26 cellular contexts compared by ENCODE assay signal in genomic region chr15:97892167-97892938, GRCh38.
"Had no signal": no experiment of that assay in that cellular context is flagged by ENCODE, and none has a peak within 500 bp of the region (broad histone marks: within the 10 kb centered on the region; RNA-seq: fewer than 3 reads in every experiment).

No MANE protein-coding gene starts in this region.

- H3K4me2 ChIP-seq: smooth muscle cell had no signal

- H3K9me3 ChIP-seq: esophagus squamous epithelium, ovary, psoas muscle, suprapubic skin, transverse colon, upper lobe of right lung, uterus had no signal

- H3K4me3 ChIP-seq: esophagus squamous epithelium, lung, ovary, psoas muscle, smooth muscle cell, suprapubic skin, transverse colon, upper lobe of right lung, uterus had no signal

- ATAC-seq: effector memory CD8-positive, alpha-beta T cell; left colon; natural killer cell; psoas muscle; sciatic nerve; stimulated activated naive CD8-positive, alpha-beta T cell treated with anti-CD3 and anti-CD28 coated beads, Interleukin-15, amount 100 ng/mL, for 72 hours; upper lobe of right lung had no signal

- H3K36me3 ChIP-seq: esophagus squamous epithelium, ovary, suprapubic skin, transverse colon, upper lobe of right lung, uterus had no signal

- H3K27ac ChIP-seq: esophagus squamous epithelium, ovary, psoas muscle, suprapubic skin, transverse colon, upper lobe of right lung, uterus had no signal

- FAIRE-seq: endometrium had no signal

- DNase-seq: cortex of kidney; effector memory CD8-positive, alpha-beta T cell; erythroblast; esophagus squamous epithelium; foreskin melanocyte; glutamatergic neuron; left colon; natural killer cell; occipital lobe; ovary; posterior cingulate gyrus; psoas muscle; stimulated activated CD4-positive, alpha-beta T cell treated with anti-CD3 and anti-CD28 coated beads, Interleukin-12 subunit alpha, Interleukin-12 subunit beta, amount 100 ng/mL, for 4 hours; stimulated activated CD4-positive, alpha-beta T cell treated with anti-CD3 and anti-CD28 coated beads, Interleukin-1b, Interleukin-23, amount 100 ng/mL, for 48 hours; stimulated activated CD4-positive, alpha-beta T cell treated with anti-CD3 and anti-CD28 coated beads, Interleukin-4, amount 100 ng/mL, for 1 hour; stimulated activated CD8-positive, alpha-beta memory T cell treated with anti-CD3 and anti-CD28 coated beads, Interleukin-4, amount 100 ng/mL, for 48 hours; stimulated activated naive CD4-positive, alpha-beta T cell; stimulated activated naive CD8-positive, alpha-beta T cell treated with anti-CD3 and anti-CD28 coated beads, Interleukin-15, amount 100 ng/mL, for 72 hours; transverse colon; upper lobe of right lung; uterus had no signal

- H3K4me1 ChIP-seq: psoas muscle, suprapubic skin, transverse colon, upper lobe of right lung, uterus had no signal

- H3K27me3 ChIP-seq: esophagus squamous epithelium, ovary, transverse colon, upper lobe of right lung, uterus had no signal
